ENCODE assay signal across 9 cellular contexts in the genomic region with DNA sequence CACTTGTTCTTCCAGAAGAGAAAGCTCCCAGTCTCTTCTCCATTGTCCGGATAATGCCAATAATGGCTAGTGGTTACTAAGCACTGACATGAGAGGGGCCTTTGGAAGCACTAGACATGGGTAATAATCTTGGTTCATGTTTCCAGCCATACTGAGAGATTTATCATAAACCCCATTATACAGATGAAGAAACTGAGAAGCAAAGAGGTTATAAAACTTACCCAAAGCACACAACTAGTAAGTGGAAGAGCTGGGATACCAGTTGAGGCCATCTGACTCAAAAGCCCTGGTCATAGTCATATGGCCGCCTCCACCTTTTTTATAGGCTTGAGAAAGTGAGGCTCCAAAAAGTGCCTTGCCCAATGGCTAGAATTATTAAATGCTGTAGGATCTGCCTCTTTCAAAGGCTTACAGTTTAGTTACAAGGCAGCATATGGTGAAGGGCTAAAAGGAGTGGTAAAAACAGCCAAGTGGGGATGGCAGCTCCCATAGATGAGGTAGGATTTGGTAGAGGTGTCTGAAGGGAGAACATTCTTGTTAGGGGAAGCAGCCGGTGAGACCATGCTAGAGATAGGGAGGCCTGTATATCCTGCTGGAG. TPM values are rescaled to one million over a fixed set of nuclear protein-coding genes. Genes with fewer than 3 reads are reported as not detected.
DNase-seq lines count a peak whose midpoint lies in the region; ATAC-seq and TF ChIP-seq lines count a peak whose summit lies in the region.
"Had no signal": no experiment of that assay in that cellular context is flagged by ENCODE, and none has a peak within 500 bp of the region (broad histone marks: within the 10 kb centered on the region; RNA-seq: fewer than 3 reads in every experiment).

No MANE protein-coding gene starts in this region.

- peaks cover 38% of the 10 kb centered on the region for H3K4me1 ChIP-seq in left ventricle myocardium inferior
- peaks cover 37% of the 10 kb centered on the region for H3K4me1 ChIP-seq in vagina

- intact Hi-C loops in left ventricle myocardium inferior (cut with micrococcal nuclease) = no loop called here
- intact Hi-C loops in Right ventricle myocardium inferior (cut with DNase I) = loop anchor here (2.0 to 5.0 kb wide), 2 partner anchors 70 to 141 kb away; no protein-coding TSS in a partner anchor
- intact Hi-C loops in dendritic cell treated with granulocyte-macrophage colony-stimulating factor and Interleukin-4, amounts not matched to agents 40 ng/mL and 50 ng/mL, for 4 days (cut with micrococcal nuclease) = loop anchor here (5.0 kb wide), 3 partner anchors 41 to 141 kb away; a partner anchor contains a TSS
- intact Hi-C loops in vagina (cut with DNase I) = loop anchor here (5.0 kb wide), 1 partner anchor 81 kb away; no protein-coding TSS in a partner anchor

- peaks cover 14% of the 10 kb centered on the region for H3K27me3 Mint-ChIP-seq in dendritic cell treated with granulocyte-macrophage colony-stimulating factor and Interleukin-4, amounts not matched to agents 40 ng/mL and 50 ng/mL, for 4 days
- peaks cover under 1 to 8% (median 8%) of the 10 kb centered on the region in 3 donors for H3K27me3 Mint-ChIP-seq in naive B cell

- peak overlapping the region; percentile 91 for H3K4me3 ChIP-seq in left ventricle myocardium inferior
- H3K4me3 ChIP-seq in vagina = peak overlapping the region; percentile 56 to 60

- H3K27ac ChIP-seq in left ventricle myocardium inferior (replicated peaks) (peak overlapping the region; percentile 94), vagina (peak overlapping the region; percentile 88)

- H3K36me3 Mint-ChIP-seq in dendritic cell treated with granulocyte-macrophage colony-stimulating factor and Interleukin-4, amounts not matched to agents 40 ng/mL and 50 ng/mL, for 4 days (ENCODE audit: low read depth) = no peaks in the 10 kb centered on the region
- no peaks in the 10 kb centered on the region for H3K36me3 Mint-ChIP-seq in naive B cell

- H3K4me1 Mint-ChIP-seq in dendritic cell treated with granulocyte-macrophage colony-stimulating factor and Interleukin-4, amounts not matched to agents 40 ng/mL and 50 ng/mL, for 4 days (ENCODE audit: low read depth) = peaks cover 19% of the 10 kb centered on the region
- peaks cover 7 to 15% (median 10%) of the 10 kb centered on the region in 3 donors for H3K4me1 Mint-ChIP-seq in naive B cell

- no peak for DNase-seq in left ventricle myocardium inferior
- no peak for DNase-seq in Right ventricle myocardium inferior (ENCODE audit: missing footprints)
- no peak for DNase-seq in naive B cell
- peak in 1 of 2 donors; percentile 4 for DNase-seq in vagina (ENCODE audit: extremely low spot score in 2 of 2)
- DNase-seq in effector CD4-positive, alpha-beta T cell = no peak
- DNase-seq: DMS79 treated with DMSO at 0.1 percent for 48 hours had no signal

- no peak for TF ChIP-seq CTCF in left ventricle myocardium inferior (IDR thresholded peaks at IDR 0.05; ENCODE audit: borderline replicate concordance)
- no peak for TF ChIP-seq CTCF in vagina (IDR thresholded peaks at IDR 0.05)

- TF ChIP-seq POLR2A in vagina (IDR thresholded peaks at IDR 0.05) = no peak

- H3K27ac Mint-ChIP-seq in dendritic cell treated with granulocyte-macrophage colony-stimulating factor and Interleukin-4, amounts not matched to agents 40 ng/mL and 50 ng/mL, for 4 days = peak overlapping the region; percentile 77
- H3K27ac Mint-ChIP-seq in naive B cell = peak overlapping the region in 4 of 6 donors; percentile 55 to 88 (median 66)

- peak overlapping the region; percentile 81 for H3K4me3 Mint-ChIP-seq in dendritic cell treated with granulocyte-macrophage colony-stimulating factor and Interleukin-4, amounts not matched to agents 40 ng/mL and 50 ng/mL, for 4 days
- H3K4me3 Mint-ChIP-seq in naive B cell = peak overlapping the region; percentile 77 to 90 (median 86)

- no peaks in the 10 kb centered on the region for H3K9me3 Mint-ChIP-seq in dendritic cell treated with granulocyte-macrophage colony-stimulating factor and Interleukin-4, amounts not matched to agents 40 ng/mL and 50 ng/mL, for 4 days
- no peaks in the 10 kb centered on the region for H3K9me3 Mint-ChIP-seq in naive B cell

- ATAC-seq in Right ventricle myocardium inferior (no peak), naive B cell (ENCODE audit: low read depth in 2 of 2) (no peak), GM19023 (IDR thresholded peaks at IDR 0.05; ENCODE audit: unreplicated experiment) (no peak), HG02759 (IDR thresholded peaks at IDR 0.05; ENCODE audit: unreplicated experiment) (no peak)

- H3K27me3 ChIP-seq in left ventricle myocardium inferior (ENCODE audit: low read depth) (no peaks in the 10 kb centered on the region), vagina (no peaks in the 10 kb centered on the region)

- no peaks in the 10 kb centered on the region for H3K36me3 ChIP-seq in left ventricle myocardium inferior
- H3K36me3 ChIP-seq in vagina = no peaks in the 10 kb centered on the region

- H3K9me3 ChIP-seq in left ventricle myocardium inferior (replicated peaks) (no peaks in the 10 kb centered on the region), vagina (no peaks in the 10 kb centered on the region)

RNA-seq across cellular contexts. Expression of a gene that starts 1.0 kb away (rescaled TPM):
- 98.0 TPM for total RNA-seq in left ventricle myocardium inferior
- 89.3 TPM for total RNA-seq in Right ventricle myocardium inferior
- polyA plus RNA-seq in naive B cell (ENCODE audit: low read depth in 6 of 6) = 10 to 100 TPM; 19.5 to 26.9 (median 22.9) TPM
- 144 TPM for total RNA-seq in vagina
